ENCODE assay signal across 5 cellular contexts in genomic region chr1:154556422-154556821, GRCh38. TPM values are rescaled to one million over a fixed set of nuclear protein-coding genes. Genes with fewer than 3 reads are reported as not detected.
DNase-seq lines count a peak whose midpoint lies in the region; ATAC-seq and TF ChIP-seq lines count a peak whose summit lies in the region.

No MANE protein-coding gene starts in this region.

- no peaks in the 10 kb centered on the region for H3K27me3 ChIP-seq in PC-9 (ENCODE audit: insufficient read depth, low read depth)
- H3K27me3 ChIP-seq in stomach smooth muscle (ENCODE audit: control insufficient read depth in 1 of 2, insufficient read depth in 2 of 2, low read length in 2 of 2) = no peaks in the 10 kb centered on the region

- peaks cover 6% of the 10 kb centered on the region; the same call in 1 of the 2 replicates for H4K20me1 ChIP-seq in PC-9 (ENCODE audit: insufficient read depth)

- peaks cover 37% of the 10 kb centered on the region for H3K36me3 ChIP-seq in PC-9 (ENCODE audit: low read depth)
- peaks cover 39 to 41% of the 10 kb centered on the region in 2 donors for H3K36me3 ChIP-seq in stomach smooth muscle (ENCODE audit: control insufficient read depth in 2 of 2, insufficient read depth in 2 of 2, low read length in 2 of 2)

- peaks cover 16% of the 10 kb centered on the region; the same call in 1 of the 2 replicates for H3K4me1 ChIP-seq in PC-9 (replicated peaks; ENCODE audit: insufficient read depth)
- H3K4me1 ChIP-seq in stomach smooth muscle (ENCODE audit: control insufficient read depth, insufficient read depth, low read length) = peaks cover 62% of the 10 kb centered on the region

- peak overlapping the region; percentile 96 for H3K4me2 ChIP-seq in PC-9

- intact Hi-C loops in PC-9 (cut with micrococcal nuclease; ENCODE audit: unreplicated experiment) = loop anchor here (5.0 kb wide), 2 partner anchors 506 to 571 kb away; partner anchors contain the start of genes EFNA1 and EFNA4

- H3K79me2 ChIP-seq in PC-9 (ENCODE audit: low read depth) = peaks cover 34% of the 10 kb centered on the region

- no peaks in the 10 kb centered on the region for H3K9me2 ChIP-seq in PC-9 (ENCODE audit: insufficient read depth)

- POLR2A ChIA-PET in PC-9 (lab: Charles Lee; ENCODE audit: unreplicated experiment) = interaction anchor here (0.6 kb wide), 1 partner anchor 311 kb away, joined by 3 read pairs; no protein-coding TSS in a partner anchor

- no peak for TF ChIP-seq CTCF in PC-9 (conservative IDR thresholded peaks at IDR 0.05)

- H3F3A ChIP-seq in PC-9 (ENCODE audit: insufficient read depth, low read depth) = peaks cover 10% of the 10 kb centered on the region; the same call in 1 of the 2 replicates

- DNase-seq in PC-9 = no peak
- peak; percentile 15 for DNase-seq in fibroblast of gingiva (ENCODE audit: low read depth)

- ATAC-seq in HG02610 (IDR thresholded peaks at IDR 0.05; ENCODE audit: unreplicated experiment) (no peak), GM21723 (IDR thresholded peaks at IDR 0.05; ENCODE audit: unreplicated experiment) (no peak)

- no TSS peak for BruUV-seq in PC-9 (replicated peaks; lab: Mats Ljungman, UMichigan)

- H2AFZ ChIP-seq in PC-9 = no peak overlapping the region

- H3K9ac ChIP-seq in stomach smooth muscle (ENCODE audit: low read length in 2 of 2) = peak overlapping the region; percentile 47 to 86

- H3K27ac ChIP-seq in PC-9 = no peak overlapping the region
- no peak overlapping the region for H3K27ac ChIP-seq in stomach smooth muscle (ENCODE audit: low read length)

- CTCF ChIA-PET in PC-9 (lab: Charles Lee) = no interaction called here

- H3K4me3 ChIP-seq in PC-9 = peak overlapping the region; percentile 98; the same call in 1 of the 2 replicates
- peak overlapping the region; percentile 34 to 86 for H3K4me3 ChIP-seq in stomach smooth muscle (ENCODE audit: low read length in 2 of 2)

- H3K9me3 ChIP-seq in PC-9 (ENCODE audit: insufficient read depth, low read depth) (no peaks in the 10 kb centered on the region), stomach smooth muscle (ENCODE audit: control insufficient read depth in 2 of 2, low read length in 2 of 2) (no peaks in the 10 kb centered on the region)

RNA-seq across cellular contexts. Expression of gene UBE2Q1, which starts 2.0 kb away (rescaled TPM):
- 52.8 and 63.3 TPM in 2 replicates for total RNA-seq in PC-9 (2021)

RNA-seq across cellular contexts. Expression of gene CHRNB2, which starts 11.2 kb away (rescaled TPM):
- total RNA-seq in PC-9 (2021) = not detected in 2 replicates

RNA-seq across cellular contexts. Expression of gene ADAR, which starts 51.6 kb away (rescaled TPM):
- 99.6 and 120 TPM in 2 replicates for total RNA-seq in PC-9 (2021)

RNA-seq across cellular contexts. Expression of gene SHE, which starts 54.2 kb away (rescaled TPM):
- not detected in 2 replicates for total RNA-seq in PC-9 (2021)

RNA-seq across cellular contexts. Expression of gene TDRD10, which starts 54.4 kb away (rescaled TPM):
- total RNA-seq in PC-9 (2021) = not detected in 2 replicates
